19 cellular contexts compared by ENCODE assay signal in genomic region chr14:76113691-76114090, GRCh38. TPM values are rescaled to one million over a fixed set of nuclear protein-coding genes. Genes with fewer than 3 reads are reported as not detected.
A peak's percentile ranks its signal among the peaks of the same experiment; 100 is the strongest.
DNase-seq lines count a peak whose midpoint lies in the region; ATAC-seq, FAIRE-seq and TF ChIP-seq lines count a peak whose summit lies in the region.
"Had no signal": no experiment of that assay in that cellular context is flagged by ENCODE, and none has a peak within 500 bp of the region (broad histone marks: within the 10 kb centered on the region; RNA-seq: fewer than 3 reads in every experiment).

No MANE protein-coding gene starts in this region.

- H2BK5ac ChIP-seq in H1 (ENCODE audit: low read depth, low read length): peak overlapping the region; percentile 94; the same call in 1 of the 2 replicates

- H3K27ac Mint-ChIP-seq in activated naive CD4-positive, alpha-beta T cell treated with anti-CD3 and anti-CD28 coated beads, Interleukin-2, amount 50 U/mL, for 24 hours: peak overlapping the region; percentile 23
- H3K27ac Mint-ChIP-seq: CD8-positive, alpha-beta T cell had no signal

- TF ChIP-seq CTCF in H1 (IDR thresholded peaks at IDR 0.05; ENCODE audit: control extremely low read depth in 1 of 3, insufficient read depth in 1 of 3, low read depth in 1 of 3, low read length in 3 of 3) (no peak), heart right ventricle (IDR thresholded peaks at IDR 0.05) (no peak)

- H3K79me1 ChIP-seq in H1 (ENCODE audit: low read depth, low read length): no peaks in the 10 kb centered on the region

- H3K27ac ChIP-seq in H1 (ENCODE audit: low read depth, low read length) (peak overlapping the region; percentile 28; the same call in 1 of the 2 replicates), heart right ventricle (no peak overlapping the region)
- H3K27ac ChIP-seq: 22Rv1; BLaER1 treated with 17β-estradiol and CSF1 and Interleukin-3, amounts not matched to agents 10 nM and 100 nM had no signal

- no peak overlapping the region for H4K8ac ChIP-seq in H1 (ENCODE audit: extremely low read depth, insufficient read depth, low read length)

- H3K9me3 ChIP-seq in H1 (ENCODE audit: insufficient read depth in 2 of 2, low read depth in 1 of 2, low read length in 1 of 2) (no peaks in the 10 kb centered on the region), heart right ventricle (no peaks in the 10 kb centered on the region)

- H3K79me2 ChIP-seq in H1 (ENCODE audit: control insufficient read depth in 1 of 2, insufficient read depth in 2 of 2, low read length in 2 of 2): no peaks in the 10 kb centered on the region

- peak overlapping the region; percentile 84 for H2BK120ac ChIP-seq in H1 (replicated peaks; ENCODE audit: low read depth, low read length)

- H3K23ac ChIP-seq in H1 (ENCODE audit: insufficient read length): no peak overlapping the region

- H3K23me2 ChIP-seq in H1 (ENCODE audit: low read depth, low read length): peaks cover 2% of the 10 kb centered on the region; the same call in 1 of the 2 replicates

- H3K36me3 Mint-ChIP-seq in activated naive CD4-positive, alpha-beta T cell treated with anti-CD3 and anti-CD28 coated beads, Interleukin-2, amount 50 U/mL, for 24 hours: no peaks in the 10 kb centered on the region
- H3K36me3 Mint-ChIP-seq: CD8-positive, alpha-beta T cell had no signal

- H3K4me3 Mint-ChIP-seq in activated naive CD4-positive, alpha-beta T cell treated with anti-CD3 and anti-CD28 coated beads, Interleukin-2, amount 50 U/mL, for 24 hours: no peak overlapping the region
- H3K4me3 Mint-ChIP-seq: CD8-positive, alpha-beta T cell had no signal

- no peaks in the 10 kb centered on the region for H4K20me1 ChIP-seq in H1 (replicated peaks in 1 of 2; ENCODE audit: control insufficient read depth in 1 of 2, insufficient read depth in 2 of 2, low read length in 2 of 2)
- H4K20me1 ChIP-seq: BLaER1 treated with 17β-estradiol and CSF1 and Interleukin-3, amounts not matched to agents 10 nM and 100 nM had no signal

- no peak overlapping the region for H4K5ac ChIP-seq in H1 (ENCODE audit: insufficient read length, low read depth, low read length)

- ATAC-seq in heart right ventricle: no peak
- ATAC-seq: CD8-positive, alpha-beta T cell; Panc1 had no signal

- peak overlapping the region; percentile 82; the same call in 1 of the 2 replicates for H2BK20ac ChIP-seq in H1 (ENCODE audit: low read length)

- peak overlapping the region; percentile 47 to 53 for H3K4me2 ChIP-seq in H1 (ENCODE audit: insufficient read depth in 1 of 2, low read depth in 2 of 2, low read length in 2 of 2)
- H3K4me2 ChIP-seq: BLaER1 treated with 17β-estradiol and CSF1 and Interleukin-3, amounts not matched to agents 10 nM and 100 nM had no signal

- H2AFZ ChIP-seq in H1 (ENCODE audit: low read length): 0 out of 2 replicates have a peak overlapping the region, but pooled peaks have one; percentile 19

- 0 out of 2 replicates have a peak overlapping the region, but pooled peaks have one; percentile 65 for H2AK5ac ChIP-seq in H1 (ENCODE audit: low read depth, low read length)

- CTCF ChIA-PET in H1 (lab: Charles Lee; ENCODE audit: partially characterized antibody): interaction anchor here (0.8 to 4.8 kb wide), 12 partner anchors 12 to 377 kb away, joined by 3 to 24 read pairs (median 4); no protein-coding TSS in a partner anchor

- H3K18ac ChIP-seq in H1 (ENCODE audit: extremely low read depth, low read length): peak overlapping the region; percentile 63; the same call in 1 of the 2 replicates

- peak overlapping the region; percentile 86; the same call in 1 of the 2 replicates for H2BK12ac ChIP-seq in H1 (ENCODE audit: low read depth, low read length)

- peaks cover 5% of the 10 kb centered on the region for H3K27me3 Mint-ChIP-seq in activated naive CD4-positive, alpha-beta T cell treated with anti-CD3 and anti-CD28 coated beads, Interleukin-2, amount 50 U/mL, for 24 hours

- peaks cover 0 to 4% (median 3%) of the 10 kb centered on the region in 4 experiments; a peak in 2 of 7 replicates for H3K27me3 ChIP-seq in H1 (replicated peaks in 1 of 4; ENCODE audit: control insufficient read depth in 3 of 4, extremely low read depth in 1 of 4, insufficient read depth in 3 of 4, low read length in 3 of 4)
- peaks cover 0 to 19% (median 7%) of the 10 kb centered on the region in 7 donors for H3K27me3 ChIP-seq in heart right ventricle
- H3K27me3 ChIP-seq: BLaER1 treated with 17β-estradiol and CSF1 and Interleukin-3, amounts not matched to agents 10 nM and 100 nM had no signal

- no peak overlapping the region for H3K56ac ChIP-seq in H1 (replicated peaks; ENCODE audit: insufficient read length, low read depth, low read length)

- H3K9ac ChIP-seq in H1 (replicated peaks in 1 of 4; ENCODE audit: extremely low read depth in 1 of 4, low read depth in 3 of 4, low read length in 3 of 4): peak overlapping the region in 1 of 4 experiments; percentile 37; a peak in 1 of 7 replicates
- H3K9ac ChIP-seq: BLaER1 treated with 17β-estradiol and CSF1 and Interleukin-3, amounts not matched to agents 10 nM and 100 nM had no signal

- H3K4ac ChIP-seq in H1 (replicated peaks; ENCODE audit: insufficient read length, low read depth, low read length): peak overlapping the region; percentile 47

- H4K91ac ChIP-seq in H1 (replicated peaks; ENCODE audit: insufficient read length, low read length): peak overlapping the region; percentile 48

- intact Hi-C loops in heart right ventricle (cut with DNase I): no loop called here

- peak overlapping the region; percentile 93; the same call in 1 of the 2 replicates for H2BK15ac ChIP-seq in H1 (ENCODE audit: low read length)

- 13% methylated on average over 8 of the region's 8 CpGs; no CpG with 5 or more reads in 1 of the 2 experiments for WGBS in H1 (ENCODE audit: extremely low coverage in 1 of 2, insufficient coverage in 1 of 2, insufficient read length in 1 of 2, insufficient replicate concordance in 2 of 2, low coverage in 1 of 2, low lambda C conversion rate in 2 of 2, missing lambda C conversion rate in 1 of 2), 2 experiments
- WGBS in heart right ventricle, 2 donors: 50% methylated on average over 8 of the region's 8 CpGs

- TF ChIP-seq RAD21 in H1 (IDR thresholded peaks at IDR 0.05 in 1 of 2, conservative IDR thresholded peaks at IDR 0.05 in 1 of 2; ENCODE audit: low read depth in 2 of 2, low read length in 2 of 2): no peak

- peak in 1 of 2 experiments; percentile 13; a peak in 1 of 3 replicates for TF ChIP-seq POLR2A in H1 (IDR thresholded peaks at IDR 0.05; ENCODE audit: control extremely low read depth in 1 of 2, low read depth in 2 of 2, low read length in 2 of 2)

- FAIRE-seq in H1 (lab: Jason Lieb, UNC): peak; percentile 88
- FAIRE-seq: GM18507 had no signal

- H3K14ac ChIP-seq in H1 (ENCODE audit: insufficient read length): no peak overlapping the region

- H3K4me3 ChIP-seq in H1 (ENCODE audit: extremely low read depth in 1 of 4, insufficient read depth in 2 of 4, low read depth in 3 of 4, low read length in 4 of 4): peak overlapping the region in 1 of 4 experiments; percentile 21; a peak in 2 of 8 replicates
- no peak overlapping the region for H3K4me3 ChIP-seq in heart right ventricle
- H3K4me3 ChIP-seq: BLaER1 treated with 17β-estradiol and CSF1 and Interleukin-3, amounts not matched to agents 10 nM and 100 nM had no signal

- H3K36me3 ChIP-seq in H1 (ENCODE audit: control insufficient read depth in 2 of 4, insufficient read depth in 4 of 4, low read length in 3 of 4) (no peaks in the 10 kb centered on the region), heart right ventricle (no peaks in the 10 kb centered on the region)
- H3K36me3 ChIP-seq: BLaER1 treated with 17β-estradiol and CSF1 and Interleukin-3, amounts not matched to agents 10 nM and 100 nM had no signal

- peaks cover 2% of the 10 kb centered on the region for H3K9me3 Mint-ChIP-seq in activated naive CD4-positive, alpha-beta T cell treated with anti-CD3 and anti-CD28 coated beads, Interleukin-2, amount 50 U/mL, for 24 hours

- DNase-seq in activated naive CD4-positive, alpha-beta T cell (lab: John Stamatoyannopoulos, UW): no peak
- no peak for DNase-seq in H1 (ENCODE audit: low read depth in 1 of 2, low spot score in 2 of 2)
- DNase-seq in kidney tubule cell (ENCODE audit: low spot score): peak; percentile 37
- DNase-seq in activated CD4-positive, alpha-beta T cell treated with anti-CD3 and anti-CD28 coated beads, Interleukin-2, amount 50 U/mL, for 1 hour: no peak
- no peak for DNase-seq in effector CD8-positive, alpha-beta T cell (lab: John Stamatoyannopoulos, UW)
- DNase-seq in heart right ventricle: no peak
- no peak for DNase-seq in activated CD4-positive, alpha-beta T cell treated with anti-CD3 and anti-CD28 coated beads for 48 hours
- DNase-seq: CD8-positive, alpha-beta T cell; GDM1; GOT3; KG1; NCI-H1092; NCI-H1436; NCI-H1930 had no signal

- no peak for TF ChIP-seq EP300 in H1 (IDR thresholded peaks at IDR 0.05; ENCODE audit: borderline replicate concordance in 1 of 2, low read depth in 2 of 2, low read length in 2 of 2)

- H3K4me1 ChIP-seq in H1 (replicated peaks in 1 of 4; ENCODE audit: control insufficient read depth in 3 of 4, insufficient read depth in 4 of 4, low read length in 3 of 4) (peaks cover 21 to 39% (median 25%) of the 10 kb centered on the region in 4 experiments), heart right ventricle (no peaks in the 10 kb centered on the region)
- H3K4me1 ChIP-seq: BLaER1 treated with 17β-estradiol and CSF1 and Interleukin-3, amounts not matched to agents 10 nM and 100 nM had no signal

- POLR2A ChIA-PET in H1 (lab: Charles Lee; ENCODE audit: partially characterized antibody): interaction anchor here (1.2 to 2.4 kb wide), 3 partner anchors 17 to 25 kb away, joined by 4 to 9 read pairs (median 5); no protein-coding TSS in a partner anchor

- H3K4me1 Mint-ChIP-seq in activated naive CD4-positive, alpha-beta T cell treated with anti-CD3 and anti-CD28 coated beads, Interleukin-2, amount 50 U/mL, for 24 hours: no peaks in the 10 kb centered on the region

TF ChIP-seq in H1, 55 proteins besides CTCF, POLR2A, EP300 and RAD21 (continues in another document):
- TF ChIP-seq BRCA1 (IDR thresholded peaks at IDR 0.05; ENCODE audit: low read depth, low read length): no peak
- TF ChIP-seq CHD2 (IDR thresholded peaks at IDR 0.05; ENCODE audit: low read length): no peak
- no peak for TF ChIP-seq BACH1 (IDR thresholded peaks at IDR 0.05; ENCODE audit: low read length)
- no peak for TF ChIP-seq RFX5 (IDR thresholded peaks at IDR 0.05; ENCODE audit: borderline replicate concordance, low read depth, low read length)
- no peak for TF ChIP-seq TBP (IDR thresholded peaks at IDR 0.05; ENCODE audit: low read depth, low read length)

RNA-seq across cellular contexts. Expression of gene GPATCH2L, which starts 38.0 kb away (rescaled TPM):
- 54.9 and 56.1 TPM in 2 replicates for total RNA-seq in H1 (2021; fragmentation: NEBNext Ultra II Directional; extraction: Animal tissue kit (Norgen Biotek cat#: 25700))
- polyA plus RNA-seq in H1 (2011; rRNA removed) (26.0 and 36.9 TPM in 2 replicates), heart right ventricle (1 to 10 TPM; 4.6 to 5.3 TPM)
- 42.9 TPM for polyA plus RNA-seq in H1 (2011; cell fraction: cytosol; rRNA removed)
- polyA plus RNA-seq in H1 (2011; cell fraction: nucleus; rRNA removed): 58.6 TPM
- 25.5 to 35.7 TPM (median 30.8 TPM) in 4 replicates for polyA plus RNA-seq in H1 (2012, experiment 1 of 2)
- 2.3 TPM for polyA plus RNA-seq in H1 (2012, experiment 2 of 2)
- 19.0 TPM for polyA plus RNA-seq in H1 (2013, experiment 1 of 2)
- polyA plus RNA-seq in H1 (2013, experiment 2 of 2): 18.2 TPM
- 96.6 and 98.9 TPM in 2 replicates for polyA minus RNA-seq in H1 (2011; rRNA and poly(A)+ RNA removed)
- 32.0 TPM for polyA minus RNA-seq in H1 (2011; cell fraction: cytosol; rRNA and poly(A)+ RNA removed)
- 106 TPM for polyA minus RNA-seq in H1 (2011; cell fraction: nucleus; rRNA and poly(A)+ RNA removed)
- total RNA-seq in heart right ventricle: 10 to 100 TPM; 20.1 to 27.9 (median 25.1) TPM
